In the genomic region with DNA sequence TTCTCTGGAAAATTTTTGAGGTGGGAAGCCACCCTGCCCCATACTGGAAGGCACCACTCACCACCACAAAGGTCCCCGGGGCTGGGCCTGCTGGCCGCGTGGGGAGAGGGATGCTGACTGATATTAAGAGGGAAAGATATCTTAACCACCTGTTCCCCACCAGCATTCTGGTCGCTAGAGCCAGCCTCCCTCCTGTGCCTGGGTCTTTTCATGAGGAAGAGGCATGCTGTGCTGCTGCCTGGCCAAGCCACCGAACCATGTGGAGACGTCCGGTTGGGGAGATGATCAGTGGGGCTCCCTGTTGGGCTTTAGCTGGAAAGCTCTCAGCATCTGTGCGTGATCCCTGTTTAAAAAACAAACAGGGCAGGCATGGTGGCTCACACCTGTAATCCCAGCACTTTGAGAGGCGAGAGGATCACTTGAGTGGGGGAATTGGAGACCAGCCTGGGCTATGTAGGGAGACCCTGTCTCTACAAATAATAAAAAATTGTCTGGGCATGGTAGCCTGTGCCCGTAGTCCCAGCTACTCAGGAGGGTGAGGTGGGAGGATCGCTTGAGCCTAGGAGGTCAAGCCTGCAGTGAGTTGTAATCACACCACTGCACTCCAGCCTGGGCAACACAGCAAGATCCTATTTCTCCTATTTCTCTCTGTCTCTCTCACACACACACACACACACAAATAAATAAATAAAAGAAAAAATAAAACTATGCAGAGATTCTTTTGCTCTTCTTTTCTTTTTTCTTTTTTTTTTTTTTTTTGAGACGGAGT, we compare ENCODE assay signal across 8 cellular contexts. TPM values are rescaled to one million over a fixed set of nuclear protein-coding genes. Genes with fewer than 3 reads are reported as not detected.
DNase-seq lines count a peak whose midpoint lies in the region; ATAC-seq and TF ChIP-seq lines count a peak whose summit lies in the region.

No MANE protein-coding gene starts in this region.

- H3K4me3 ChIP-seq in AG10803 (ENCODE audit: low read length) = peak overlapping the region; percentile 94
- H3K4me3 ChIP-seq in esophagus muscularis mucosa = peak overlapping the region; percentile 68 to 91 (median 82)

- peaks cover 42 to 63% (median 55%) of the 10 kb centered on the region in 4 donors for H3K4me1 ChIP-seq in esophagus muscularis mucosa

- peaks cover 2% of the 10 kb centered on the region for H3K36me3 Mint-ChIP-seq in neural crest cell (ENCODE audit: low read depth)

- intact Hi-C loops in esophagus muscularis mucosa (cut with DNase I) = loop anchor here (5.0 kb wide), 1 partner anchor 121 kb away; a partner anchor contains a TSS

- peaks cover 21% of the 10 kb centered on the region for H3K4me1 Mint-ChIP-seq in neural crest cell

- DNase-seq in AG10803 (ENCODE audit: low read depth) (peak; percentile 18), esophagus muscularis mucosa (ENCODE audit: extremely low spot score) (no peak), neural crest cell (ENCODE audit: low read depth, low spot score) (no peak), NCI-H187 treated with DMSO at 0.1 percent for 48 hours (lab: John Stamatoyannopoulos, UW) (no peak)
- DNase-seq in activated CD4-positive, alpha-beta T cell treated with anti-CD3 and anti-CD28 coated beads, Interleukin-2, amount 50 U/mL, for 48 hours = peak; percentile 43 to 55

- no peak for TF ChIP-seq POLR2A in esophagus muscularis mucosa (IDR thresholded peaks at IDR 0.05; ENCODE audit: low read depth)

- H3K27ac Mint-ChIP-seq in neural crest cell (ENCODE audit: unreplicated experiment) = peak overlapping the region; percentile 100

- ATAC-seq in HG03097 (IDR thresholded peaks at IDR 0.05; ENCODE audit: low FRiP score, unreplicated experiment) (peak; percentile 17), GM21515 (IDR thresholded peaks at IDR 0.05; ENCODE audit: unreplicated experiment) (no peak), HG02938 (IDR thresholded peaks at IDR 0.05; ENCODE audit: unreplicated experiment) (no peak)

- TF ChIP-seq CTCF in AG10803 (conservative IDR thresholded peaks at IDR 0.05; ENCODE audit: low read length) (no peak), esophagus muscularis mucosa (IDR thresholded peaks at IDR 0.05) (no peak), neural crest cell (conservative IDR thresholded peaks at IDR 0.05) (no peak)

- H3K27ac ChIP-seq in esophagus muscularis mucosa (replicated peaks in 1 of 4) = peak overlapping the region; percentile 89 to 95 (median 94)

- no peaks in the 10 kb centered on the region for H3K27me3 ChIP-seq in esophagus muscularis mucosa

- whole genome bisulfite sequencing in esophagus muscularis mucosa = 31% methylated on average over 12 of the region's 12 CpGs

- peaks cover 0 to 22% (median 10%) of the 10 kb centered on the region in 4 donors for H3K36me3 ChIP-seq in esophagus muscularis mucosa

- peak overlapping the region; percentile 94 for H3K4me3 Mint-ChIP-seq in neural crest cell

- no peaks in the 10 kb centered on the region for H3K27me3 Mint-ChIP-seq in neural crest cell (ENCODE audit: low read depth)

- H3K9me3 ChIP-seq in esophagus muscularis mucosa = no peaks in the 10 kb centered on the region

- TF ChIP-seq EP300 in esophagus muscularis mucosa (IDR thresholded peaks at IDR 0.05) = no peak

- H3K9me3 Mint-ChIP-seq in neural crest cell = no peaks in the 10 kb centered on the region

RNA-seq across cellular contexts. Expression of a gene that starts 1.0 kb away (rescaled TPM):
- 10 to 100 TPM; 10.4 to 18.1 (median 16.5) TPM for total RNA-seq in esophagus muscularis mucosa
- 36.1 and 39.1 TPM in 2 replicates for total RNA-seq in neural crest cell

RNA-seq across cellular contexts. Expression of a gene that starts 1.2 kb away (rescaled TPM):
- total RNA-seq in esophagus muscularis mucosa = 1 to 10 TPM; 5.4 to 7.3 (median 6.4) TPM
- total RNA-seq in neural crest cell = 6.9 and 7.1 TPM in 2 replicates

Comparison
In these comparisons a context has a peak if more than half of its experiments do, and no peak if none do; other contexts are left out.
1. DNase-seq: peak in AG10803 (single experiment) and activated CD4-positive, alpha-beta T cell treated with anti-CD3 and anti-CD28 coated beads, Interleukin-2, amount 50 U/mL, for 48 hours (2 of 2); none in esophagus muscularis mucosa (single experiment), neural crest cell (single experiment) and NCI-H187 treated with DMSO at 0.1 percent for 48 hours (single experiment).